8 cellular contexts compared by ENCODE assay signal in the genomic region with DNA sequence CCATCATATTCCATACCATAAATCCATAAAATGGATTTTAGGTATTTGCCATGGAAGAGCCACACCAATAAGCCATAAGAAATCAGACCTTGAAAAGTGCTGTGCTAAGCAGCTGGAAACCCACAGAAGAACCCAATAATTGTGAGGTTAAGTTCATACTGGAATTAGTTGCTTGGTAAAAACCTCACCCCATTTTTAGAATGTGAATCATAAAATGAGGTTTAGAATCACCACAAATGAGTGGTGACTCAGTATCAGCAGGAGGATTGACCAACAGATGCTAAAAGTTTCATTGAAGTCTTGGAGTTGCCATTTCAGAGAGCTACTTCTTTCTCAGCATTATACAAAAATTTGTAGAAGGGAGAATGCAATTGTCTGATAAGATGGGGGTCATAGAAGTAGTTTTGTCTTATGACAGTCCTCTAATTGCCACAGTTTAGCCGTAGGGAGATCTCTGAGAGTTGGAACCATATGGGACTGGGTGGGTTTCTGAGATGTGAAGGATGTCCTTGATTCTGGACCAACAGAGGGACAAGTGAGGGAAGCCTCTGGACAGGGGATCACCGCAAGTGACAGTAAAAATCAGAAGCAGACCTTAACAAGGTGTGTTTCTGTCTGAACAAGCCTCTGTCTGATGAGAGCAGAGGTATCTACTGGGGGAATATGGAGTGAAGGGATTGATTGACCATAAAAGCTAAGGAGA. TPM values are rescaled to one million over a fixed set of nuclear protein-coding genes. Genes with fewer than 3 reads are reported as not detected.
A peak's percentile ranks its signal among the peaks of the same experiment; 100 is the strongest.
DNase-seq lines count a peak whose midpoint lies in the region; ATAC-seq, FAIRE-seq and TF ChIP-seq lines count a peak whose summit lies in the region.

No MANE protein-coding gene starts in this region.

- no peak overlapping the region for H3K9ac ChIP-seq in neural progenitor cell

- peak overlapping the region; percentile 11 for H3K4me3 Mint-ChIP-seq in activated T-helper 17 cell treated with anti-CD3 and anti-CD28 coated beads, Interleukin-2, amount 50 U/mL, for 72 hours
- no peak overlapping the region for H3K4me3 Mint-ChIP-seq in neural progenitor cell

- H3K27ac Mint-ChIP-seq in activated T-helper 17 cell treated with anti-CD3 and anti-CD28 coated beads, Interleukin-2, amount 50 U/mL, for 72 hours: peak overlapping the region; percentile 61
- H3K27ac Mint-ChIP-seq in neural progenitor cell: peak overlapping the region; percentile 45

- no peaks in the 10 kb centered on the region for H4K20me1 ChIP-seq in neural progenitor cell (ENCODE audit: low read depth)

- H3K9me3 ChIP-seq in neural progenitor cell (ENCODE audit: low read depth): no peaks in the 10 kb centered on the region

- H3K36me3 ChIP-seq in neural progenitor cell: no peaks in the 10 kb centered on the region

- ATAC-seq in HG02938 (IDR thresholded peaks at IDR 0.05; ENCODE audit: unreplicated experiment): peak; percentile 74
- ATAC-seq in activated T-helper 17 cell treated with anti-CD3 and anti-CD28 coated beads, Interleukin-2, amount 50 U/mL, for 72 hours (replicated peaks): peak; percentile 60

- peaks cover 7% of the 10 kb centered on the region for H3K4me1 ChIP-seq in neural progenitor cell

- peaks cover 14% of the 10 kb centered on the region for H3K27me3 Mint-ChIP-seq in activated T-helper 17 cell treated with anti-CD3 and anti-CD28 coated beads, Interleukin-2, amount 50 U/mL, for 72 hours
- peaks cover 2% of the 10 kb centered on the region for H3K27me3 Mint-ChIP-seq in neural progenitor cell (ENCODE audit: insufficient read depth, low read depth)

- H3K36me3 Mint-ChIP-seq in activated T-helper 17 cell treated with anti-CD3 and anti-CD28 coated beads, Interleukin-2, amount 50 U/mL, for 72 hours (ENCODE audit: low read depth): no peaks in the 10 kb centered on the region
- peaks cover 21% of the 10 kb centered on the region for H3K36me3 Mint-ChIP-seq in neural progenitor cell

- no peak overlapping the region for H3K4me3 ChIP-seq in neural progenitor cell

- no peak for FAIRE-seq in GM19239 (lab: Jason Lieb, UNC)

- H3K4me1 Mint-ChIP-seq in activated T-helper 17 cell treated with anti-CD3 and anti-CD28 coated beads, Interleukin-2, amount 50 U/mL, for 72 hours: peaks cover 15% of the 10 kb centered on the region
- H3K4me1 Mint-ChIP-seq in neural progenitor cell: peaks cover 13% of the 10 kb centered on the region

- H3K4me2 ChIP-seq in neural progenitor cell: peak overlapping the region; percentile 15

- no peaks in the 10 kb centered on the region for H3F3A ChIP-seq in neural progenitor cell (ENCODE audit: low read depth)

- DNase-seq in GM04504 (ENCODE audit: low read depth) (peak; percentile 81), neural progenitor cell (ENCODE audit: low spot score) (no peak), NCI-H774 (lab: John Stamatoyannopoulos, UW) (no peak), SHP77 (lab: John Stamatoyannopoulos, UW) (no peak), DMS 273 (lab: John Stamatoyannopoulos, UW; ENCODE audit: unreplicated experiment) (no peak), GM19239 (ENCODE audit: insufficient read length, low spot score) (no peak)

- H3K79me2 ChIP-seq in neural progenitor cell (ENCODE audit: low read depth): no peaks in the 10 kb centered on the region

- TF ChIP-seq CTCF in neural progenitor cell (IDR thresholded peaks at IDR 0.05): no peak

- H2AFZ ChIP-seq in neural progenitor cell (replicated peaks): no peak overlapping the region

- H3K9me3 Mint-ChIP-seq in activated T-helper 17 cell treated with anti-CD3 and anti-CD28 coated beads, Interleukin-2, amount 50 U/mL, for 72 hours: peaks cover 9% of the 10 kb centered on the region
- peaks cover 4% of the 10 kb centered on the region for H3K9me3 Mint-ChIP-seq in neural progenitor cell

- no peak overlapping the region for H3K27ac ChIP-seq in neural progenitor cell

- no peaks in the 10 kb centered on the region for H3K27me3 ChIP-seq in neural progenitor cell

RNA-seq across cellular contexts. Expression of gene STON2, which starts 1.4 kb away (rescaled TPM):
- 1 to 10 TPM in 1 of 2 donors, under 1 TPM in 1; 0.64 to 1.5 TPM for total RNA-seq in activated T-helper 17 cell treated with anti-CD3 and anti-CD28 coated beads, Interleukin-2, amount 50 U/mL, for 72 hours
- total RNA-seq in neural progenitor cell (ENCODE audit: low replicate concordance): 25.0 and 31.1 TPM in 2 replicates

Comparison
In these comparisons a context has a peak if more than half of its experiments do, and no peak if none do; other contexts are left out.
1. RNA of gene STON2, which starts 1.4 kb away (total RNA-seq): 25.0 to 31.1 TPM in neural progenitor cell; 0.64 to 1.5 TPM in activated T-helper 17 cell treated with anti-CD3 and anti-CD28 coated beads, Interleukin-2, amount 50 U/mL, for 72 hours; every median in the first group is over 10 times any median in the second.